ENCODE assay signal across 21 cellular contexts in genomic region chr7:140586517-140586916, GRCh38. TPM values are rescaled to one million over a fixed set of nuclear protein-coding genes. Genes with fewer than 3 reads are reported as not detected.
"Had no signal": no experiment of that assay in that cellular context is flagged by ENCODE, and none has a peak within 500 bp of the region (broad histone marks: within the 10 kb centered on the region; RNA-seq: fewer than 3 reads in every experiment).

No MANE protein-coding gene starts in this region.

- H3K27me3 ChIP-seq: adrenal gland, SJCRH30 had no signal

- H3K9me3 ChIP-seq: adrenal gland, SJCRH30, SK-N-SH had no signal

- H3K27ac Mint-ChIP-seq: activated CD4-positive, alpha-beta memory T cell treated with anti-CD3 and anti-CD28 coated beads, Interleukin-2, amount 10 ng/mL, durations not matched to agents 7 days and 5 days; activated CD4-positive, alpha-beta T cell treated with anti-CD3 and anti-CD28 coated beads for 36 hours; activated naive CD8-positive, alpha-beta T cell treated with anti-CD3 and anti-CD28 coated beads, Interleukin-2, amount 10 ng/mL, durations not matched to agents 7 days and 5 days had no signal

- ATAC-seq: activated CD4-positive, alpha-beta T cell treated with anti-CD3 and anti-CD28 coated beads for 36 hours; PC-3 had no signal

- H3K27ac ChIP-seq: adrenal gland, SJCRH30, VCaP had no signal

- H3K4me1 Mint-ChIP-seq: activated CD4-positive, alpha-beta memory T cell treated with anti-CD3 and anti-CD28 coated beads, Interleukin-2, amount 10 ng/mL, durations not matched to agents 7 days and 5 days; activated naive CD8-positive, alpha-beta T cell treated with anti-CD3 and anti-CD28 coated beads, Interleukin-2, amount 10 ng/mL, durations not matched to agents 7 days and 5 days had no signal

- H3K36me3 ChIP-seq: adrenal gland had no signal

- H3K4me1 ChIP-seq: adrenal gland, SJCRH30 had no signal

- DNase-seq: activated CD4-positive, alpha-beta memory T cell treated with anti-CD3 and anti-CD28 coated beads, Interleukin-2, amount 10 ng/mL, durations not matched to agents 7 days and 5 days; activated CD4-positive, alpha-beta T cell treated with anti-CD3 and anti-CD28 coated beads for 36 hours; activated CD4-positive, alpha-beta T cell treated with anti-CD3 and anti-CD28 coated beads, Interleukin-2, amount 50 U/mL, for 1 hour; activated naive CD4-positive, alpha-beta T cell treated with anti-CD3 and anti-CD28 coated beads, Interleukin-2, amount 50 U/mL, for 16 hours; activated naive CD8-positive, alpha-beta T cell treated with anti-CD3 and anti-CD28 coated beads, Interleukin-2, amount 10 ng/mL, durations not matched to agents 7 days and 5 days; adrenal gland; Karpas-422; MM.1S; NCI-H1105; NCI-H1436 treated with DMSO at 0.1 percent for 48 hours; NCI-H187; NCI-H2081 treated with DMSO at 0.1 percent for 48 hours; NCI-H446; PC-3; SJCRH30; SK-N-SH; T-helper 1 cell had no signal

- H3K36me3 Mint-ChIP-seq: activated naive CD8-positive, alpha-beta T cell treated with anti-CD3 and anti-CD28 coated beads, Interleukin-2, amount 10 ng/mL, durations not matched to agents 7 days and 5 days had no signal

- H3K9me3 Mint-ChIP-seq: activated CD4-positive, alpha-beta memory T cell treated with anti-CD3 and anti-CD28 coated beads, Interleukin-2, amount 10 ng/mL, durations not matched to agents 7 days and 5 days; activated naive CD8-positive, alpha-beta T cell treated with anti-CD3 and anti-CD28 coated beads, Interleukin-2, amount 10 ng/mL, durations not matched to agents 7 days and 5 days had no signal

- H3K4me3 ChIP-seq: adrenal gland, K562, SJCRH30 had no signal

- H3K4me3 Mint-ChIP-seq: activated CD4-positive, alpha-beta memory T cell treated with anti-CD3 and anti-CD28 coated beads, Interleukin-2, amount 10 ng/mL, durations not matched to agents 7 days and 5 days; activated CD4-positive, alpha-beta T cell treated with anti-CD3 and anti-CD28 coated beads for 36 hours; activated naive CD8-positive, alpha-beta T cell treated with anti-CD3 and anti-CD28 coated beads, Interleukin-2, amount 10 ng/mL, durations not matched to agents 7 days and 5 days had no signal

RNA-seq across cellular contexts. Expression of gene DENND2A, which starts 54.1 kb away (rescaled TPM):
- total RNA-seq: activated CD4-positive, alpha-beta memory T cell treated with anti-CD3 and anti-CD28 coated beads, Interleukin-2, amount 10 ng/mL, durations not matched to agents 7 days and 5 days; activated CD4-positive, alpha-beta T cell treated with anti-CD3 and anti-CD28 coated beads for 36 hours; activated CD8-positive, alpha-beta memory T cell treated with anti-CD3 and anti-CD28 coated beads for 36 hours; activated naive CD8-positive, alpha-beta T cell treated with anti-CD3 and anti-CD28 coated beads, Interleukin-2, amount 10 ng/mL, durations not matched to agents 7 days and 5 days; K562; T-helper 2 cell treated with Interferon-gamma antibody and Interleukin-4, amounts not matched to agents 100 ng/mL and 5 ng/mL, for 36 hours had no signal
- polyA plus RNA-seq: K562 had no signal
